ENCODE assay signal across 8 cellular contexts in the genomic region with DNA sequence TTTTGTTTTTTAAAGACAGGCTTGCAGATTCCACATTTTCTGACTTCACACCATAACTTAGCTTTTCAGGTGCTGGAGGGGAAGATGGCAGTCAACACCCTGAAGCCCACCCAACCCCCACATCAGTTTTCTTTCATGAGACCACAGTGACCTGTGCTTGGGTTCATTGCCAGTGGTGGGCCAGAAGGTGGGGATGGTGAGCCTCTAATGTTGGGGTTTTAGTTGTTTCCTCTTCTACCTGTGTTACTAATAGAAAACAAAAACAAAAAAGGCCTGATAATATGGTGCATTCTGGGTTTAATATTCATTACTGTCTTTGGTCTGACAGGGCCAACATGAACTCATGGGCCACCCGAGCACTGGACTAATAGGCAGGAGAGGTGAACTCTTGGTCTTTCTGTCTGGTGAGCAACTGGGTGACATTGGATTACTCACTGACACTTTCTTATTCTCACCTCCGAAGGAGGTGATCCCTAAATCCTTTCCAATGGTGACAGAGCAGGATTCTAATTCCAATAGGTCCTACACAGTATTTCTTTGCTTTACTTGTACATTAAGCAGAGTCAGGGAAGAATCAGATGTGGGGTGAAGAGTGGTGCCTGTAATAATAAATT.
DNase-seq lines count a peak whose midpoint lies in the region; ATAC-seq and TF ChIP-seq lines count a peak whose summit lies in the region.

No MANE protein-coding gene starts in this region.

- no peak overlapping the region for H2AFZ ChIP-seq in HCT116 (ENCODE audit: low read depth, low read length, poor library complexity, severe bottlenecking)

- in situ Hi-C loops in KBM-7 (cut with MboI; ENCODE audit: low pct_unique_long_range_greater_than_20kb, low sequenced_read_pairs): no loop called here

- no peaks in the 10 kb centered on the region for H3K27me3 ChIP-seq in HCT116 (ENCODE audit: insufficient read depth, low read length)
- H3K27me3 ChIP-seq in effector memory CD4-positive, alpha-beta T cell (replicated peaks; ENCODE audit: control insufficient read depth, insufficient read depth, low read length, poor library complexity, severe bottlenecking): no peaks in the 10 kb centered on the region

- no peaks in the 10 kb centered on the region for H4K20me1 ChIP-seq in HCT116 (ENCODE audit: insufficient read depth)

- H3K79me2 ChIP-seq in HCT116 (ENCODE audit: insufficient read depth, low read length): peaks cover 18% of the 10 kb centered on the region

- peaks cover 3 to 4% of the 10 kb centered on the region in 2 experiments; a peak in 2 of 4 replicates for H3K9me3 ChIP-seq in HCT116 (ENCODE audit: control insufficient read depth in 1 of 2, insufficient read depth in 1 of 2, low read depth in 1 of 2, low read length in 2 of 2)
- no peaks in the 10 kb centered on the region for H3K9me3 ChIP-seq in effector memory CD4-positive, alpha-beta T cell (ENCODE audit: control insufficient read depth, low read length)

- TF ChIP-seq CTCF in Calu3 (IDR thresholded peaks at IDR 0.05; ENCODE audit: unreplicated experiment) (no peak), HCT116 (IDR thresholded peaks at IDR 0.05 in 2 of 3, conservative IDR thresholded peaks at IDR 0.05 in 1 of 3; ENCODE audit: borderline replicate concordance in 1 of 3, insufficient read depth in 1 of 3, low read depth in 2 of 3, low read length in 2 of 3) (peak in 2 of 3 experiments; percentile 53 to 54; a peak in 4 of 6 replicates)

- H3K36me3 Mint-ChIP-seq in Calu3 (ENCODE audit: insufficient read depth, unreplicated experiment) (peaks cover 60% of the 10 kb centered on the region), memory B cell (peaks cover 27% of the 10 kb centered on the region)
- peaks cover 62% of the 10 kb centered on the region for H3K36me3 Mint-ChIP-seq in activated naive CD8-positive, alpha-beta T cell treated with anti-CD3 and anti-CD28 coated beads, Interleukin-2, amount 50 U/mL, for 24 hours (ENCODE audit: low read depth)

- intact Hi-C loops in Calu3 (cut with micrococcal nuclease; ENCODE audit: unreplicated experiment) (loop anchor here (2.0 to 10.0 kb wide), 2 partner anchors 35 to 57 kb away; no protein-coding TSS in a partner anchor), HCT116 (cut with micrococcal nuclease) (loop anchor here (2.0 to 5.0 kb wide), 2 partner anchors 87 to 1041 kb away; no protein-coding TSS in a partner anchor)

- H3K9me3 Mint-ChIP-seq in Calu3 (ENCODE audit: low read depth, unreplicated experiment): peaks cover 4% of the 10 kb centered on the region
- peaks cover 8% of the 10 kb centered on the region for H3K9me3 Mint-ChIP-seq in activated naive CD8-positive, alpha-beta T cell treated with anti-CD3 and anti-CD28 coated beads, Interleukin-2, amount 50 U/mL, for 24 hours
- H3K9me3 Mint-ChIP-seq in memory B cell: no peaks in the 10 kb centered on the region

- H3K4me1 ChIP-seq in HCT116 (ENCODE audit: control insufficient read depth in 1 of 2, insufficient read depth in 2 of 2, low read length in 2 of 2): peaks cover 59 to 80% of the 10 kb centered on the region in 2 experiments
- H3K4me1 ChIP-seq in effector memory CD4-positive, alpha-beta T cell (ENCODE audit: control insufficient read depth, insufficient read depth, low read length, poor library complexity, severe bottlenecking): no peaks in the 10 kb centered on the region

- H3K4me3 ChIP-seq in HCT116 (replicated peaks in 1 of 2; ENCODE audit: low read depth in 1 of 2, low read length in 2 of 2): no peak overlapping the region
- no peak overlapping the region for H3K4me3 ChIP-seq in effector memory CD4-positive, alpha-beta T cell (ENCODE audit: insufficient read depth, low read depth, low read length, poor library complexity, severe bottlenecking)

- no peak for TF ChIP-seq POLR2A in HCT116 (IDR thresholded peaks at IDR 0.05; ENCODE audit: borderline replicate concordance, extremely low read depth, insufficient read depth, insufficient read length)

- H3K27me3 Mint-ChIP-seq in Calu3 (ENCODE audit: unreplicated experiment) (no peaks in the 10 kb centered on the region), memory B cell (no peaks in the 10 kb centered on the region)
- no peaks in the 10 kb centered on the region for H3K27me3 Mint-ChIP-seq in activated naive CD8-positive, alpha-beta T cell treated with anti-CD3 and anti-CD28 coated beads, Interleukin-2, amount 50 U/mL, for 24 hours

- peaks cover 4 to 25% of the 10 kb centered on the region in 2 experiments for H3K36me3 ChIP-seq in HCT116 (ENCODE audit: control insufficient read depth in 1 of 2, insufficient read depth in 2 of 2, low read length in 2 of 2)
- H3K36me3 ChIP-seq in effector memory CD4-positive, alpha-beta T cell (ENCODE audit: control insufficient read depth, insufficient read depth, low read length): peaks cover 45% of the 10 kb centered on the region

- POLR2A ChIA-PET in HCT116 (lab: Charles Lee): no interaction called here

- no peak for TF ChIP-seq RAD21 in HCT116 (IDR thresholded peaks at IDR 0.05; ENCODE audit: low read depth)

- peak overlapping the region; percentile 56 for H3K27ac ChIP-seq in HCT116 (ENCODE audit: low read depth, low read length)
- no peak overlapping the region for H3K27ac ChIP-seq in effector memory CD4-positive, alpha-beta T cell (ENCODE audit: insufficient read depth, low read length, poor library complexity, severe bottlenecking)

- no peaks in the 10 kb centered on the region for H3K9me2 ChIP-seq in HCT116 (ENCODE audit: insufficient read depth)

- ATAC-seq in HCT116 (peak; percentile 50), memory B cell (ENCODE audit: low read depth) (peak; percentile 73), HG03135 (IDR thresholded peaks at IDR 0.05; ENCODE audit: unreplicated experiment) (no peak)
- ATAC-seq in activated naive CD8-positive, alpha-beta T cell treated with anti-CD3 and anti-CD28 coated beads, Interleukin-2, amount 50 U/mL, for 24 hours: no peak

- DNase-seq in Calu3 (peak; percentile 21), HCT116 (ENCODE audit: low read depth, low spot score) (no peak), memory B cell (ENCODE audit: low spot score in 2 of 2) (peak; percentile 33 to 35), KBM-7 (no peak), SHP77 treated with DMSO at 0.1 percent for 48 hours (lab: John Stamatoyannopoulos, UW) (no peak)
- no peak for DNase-seq in activated naive CD8-positive, alpha-beta T cell treated with anti-CD3 and anti-CD28 coated beads, Interleukin-2, amount 50 U/mL, for 24 hours
- no peak for DNase-seq in effector memory CD4-positive, alpha-beta T cell

- no peak overlapping the region for H3K4me3 Mint-ChIP-seq in Calu3 (ENCODE audit: low read depth, unreplicated experiment)
- no peak overlapping the region for H3K4me3 Mint-ChIP-seq in activated naive CD8-positive, alpha-beta T cell treated with anti-CD3 and anti-CD28 coated beads, Interleukin-2, amount 50 U/mL, for 24 hours
- H3K4me3 Mint-ChIP-seq in memory B cell: no peak overlapping the region

- BruUV-seq in Calu3 (replicated peaks; lab: Mats Ljungman, UMichigan): no TSS peak
- no TSS peak for BruUV-seq in HCT116 (replicated peaks; lab: Mats Ljungman, UMichigan)

- H3K4me1 Mint-ChIP-seq in Calu3 (ENCODE audit: low read depth, unreplicated experiment) (peaks cover 82% of the 10 kb centered on the region), memory B cell (peaks cover 16% of the 10 kb centered on the region)
- H3K4me1 Mint-ChIP-seq in activated naive CD8-positive, alpha-beta T cell treated with anti-CD3 and anti-CD28 coated beads, Interleukin-2, amount 50 U/mL, for 24 hours: peaks cover 44% of the 10 kb centered on the region

- H3K27ac Mint-ChIP-seq in Calu3 (ENCODE audit: unreplicated experiment): peak overlapping the region; percentile 27
- H3K27ac Mint-ChIP-seq in activated naive CD8-positive, alpha-beta T cell treated with anti-CD3 and anti-CD28 coated beads, Interleukin-2, amount 50 U/mL, for 24 hours: peak overlapping the region; percentile 15
- H3K27ac Mint-ChIP-seq in memory B cell: no peak overlapping the region

- CTCF ChIA-PET in Calu3 (lab: Charles Lee): interaction anchor here (1.1 kb wide), 1 partner anchor 87 kb away, joined by 3 read pairs; no protein-coding TSS in a partner anchor
- CTCF ChIA-PET in HCT116 (lab: Charles Lee): interaction anchor here (1.3 kb wide), 1 partner anchor 56 kb away, joined by 4 read pairs; no protein-coding TSS in a partner anchor

- RAD21 ChIA-PET in HCT116 (lab: Charles Lee; ENCODE audit: low non-redundant PET in 1 of 2, low total read pairs in 2 of 2, uncharacterized antibody in 2 of 2, unreplicated experiment in 2 of 2): no interaction called here

- peak overlapping the region; percentile 54 for H3K4me2 ChIP-seq in HCT116 (ENCODE audit: low read length)

- peak overlapping the region; percentile 4; the same call in 1 of the 2 replicates for H3K9ac ChIP-seq in HCT116 (ENCODE audit: low read length)

TF ChIP-seq in HCT116, 20 proteins besides CTCF, POLR2A, EP300 and RAD21 (continues in another document):
- no peak for TF ChIP-seq POLR2AphosphoS5 (IDR thresholded peaks at IDR 0.05; ENCODE audit: low read depth, low read length)
- no peak for TF ChIP-seq SIN3A (IDR thresholded peaks at IDR 0.05; ENCODE audit: low read depth)
- TF ChIP-seq ELF1 (IDR thresholded peaks at IDR 0.05; ENCODE audit: borderline replicate concordance, low read depth): no peak
- TF ChIP-seq SRF (IDR thresholded peaks at IDR 0.05; ENCODE audit: low read depth): no peak
- TF ChIP-seq, protein P1, sequence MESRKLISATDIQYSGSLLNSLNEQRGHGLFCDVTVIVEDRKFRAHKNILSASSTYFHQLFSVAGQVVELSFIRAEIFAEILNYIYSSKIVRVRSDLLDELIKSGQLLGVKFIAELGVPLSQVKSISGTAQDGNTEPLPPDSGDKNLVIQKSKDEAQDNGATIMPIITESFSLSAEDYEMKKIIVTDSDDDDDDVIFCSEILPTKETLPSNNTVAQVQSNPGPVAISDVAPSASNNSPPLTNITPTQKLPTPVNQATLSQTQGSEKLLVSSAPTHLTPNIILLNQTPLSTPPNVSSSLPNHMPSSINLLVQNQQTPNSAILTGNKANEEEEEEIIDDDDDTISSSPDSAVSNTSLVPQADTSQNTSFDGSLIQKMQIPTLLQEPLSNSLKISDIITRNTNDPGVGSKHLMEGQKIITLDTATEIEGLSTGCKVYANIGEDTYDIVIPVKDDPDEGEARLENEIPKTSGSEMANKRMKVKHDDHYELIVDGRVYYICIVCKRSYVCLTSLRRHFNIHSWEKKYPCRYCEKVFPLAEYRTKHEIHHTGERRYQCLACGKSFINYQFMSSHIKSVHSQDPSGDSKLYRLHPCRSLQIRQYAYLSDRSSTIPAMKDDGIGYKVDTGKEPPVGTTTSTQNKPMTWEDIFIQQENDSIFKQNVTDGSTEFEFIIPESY (IDR thresholded peaks at IDR 0.05; ENCODE audit: extremely low read depth, insufficient replicate concordance, low read length): no peak
- no peak for TF ChIP-seq EGR1 (IDR thresholded peaks at IDR 0.05; ENCODE audit: low read depth)
- no peak for TF ChIP-seq FOSL1 (IDR thresholded peaks at IDR 0.05; ENCODE audit: low read depth)
- TF ChIP-seq SP1 (IDR thresholded peaks at IDR 0.05; ENCODE audit: low read depth): no peak

Comparison
In these comparisons a context has a peak if more than half of its experiments do, and no peak if none do; other contexts are left out.
1. DNase-seq: peak in Calu3 (single experiment) and memory B cell (2 of 2); none in HCT116 (single experiment), activated naive CD8-positive, alpha-beta T cell treated with anti-CD3 and anti-CD28 coated beads, Interleukin-2, amount 50 U/mL, for 24 hours (single experiment), KBM-7 (single experiment), effector memory CD4-positive, alpha-beta T cell (0 of 3) and SHP77 treated with DMSO at 0.1 percent for 48 hours (single experiment).
2. ATAC-seq: peak in HCT116 (single experiment) and memory B cell (single experiment); none in activated naive CD8-positive, alpha-beta T cell treated with anti-CD3 and anti-CD28 coated beads, Interleukin-2, amount 50 U/mL, for 24 hours (single experiment) and HG03135 (single experiment).